14 cellular contexts compared by ENCODE assay signal in genomic region chr1:193709607-193710006, GRCh38.
"Had no signal": no experiment of that assay in that cellular context is flagged by ENCODE, and none has a peak within 500 bp of the region (broad histone marks: within the 10 kb centered on the region; RNA-seq: fewer than 3 reads in every experiment).

No MANE protein-coding gene starts in this region.

- H2AFZ ChIP-seq: hepatocyte had no signal

- H3K4me1 ChIP-seq: pancreas had no signal

- FAIRE-seq: pancreas had no signal

- H3K79me2 ChIP-seq: hepatocyte had no signal

- H3K4me3 ChIP-seq: hepatocyte, pancreas, thoracic aorta had no signal

- H3K27ac ChIP-seq: hepatocyte, pancreas, thoracic aorta had no signal

- H3K9me3 ChIP-seq: pancreas, thoracic aorta had no signal

- H3K27me3 ChIP-seq: hepatocyte, pancreas had no signal

- DNase-seq: activated CD4-positive, alpha-beta T cell treated with anti-CD3 and anti-CD28 coated beads, Interleukin-2, amount 50 U/mL, for 4 hours; activated CD4-positive, CD25-positive, alpha-beta regulatory T cell treated with anti-CD3 and anti-CD28 coated beads, Interleukin-2, amount 50 U/mL, for 72 hours; activated naive CD4-positive, alpha-beta T cell treated with anti-CD3 and anti-CD28 coated beads for 36 hours; activated naive CD8-positive, alpha-beta T cell treated with anti-CD3 and anti-CD28 coated beads, Interleukin-2, amount 50 U/mL, for 24 hours; aorta; dermis blood vessel endothelial cell; left cardiac atrium; mammary epithelial cell; naive thymus-derived CD4-positive, alpha-beta T cell; pancreas; T-helper 9 cell had no signal

- H3K36me3 ChIP-seq: pancreas, thoracic aorta had no signal

- ATAC-seq: activated naive CD8-positive, alpha-beta T cell treated with anti-CD3 and anti-CD28 coated beads, Interleukin-2, amount 50 U/mL, for 24 hours; left cardiac atrium; naive thymus-derived CD4-positive, alpha-beta T cell; pancreas; stimulated activated effector memory CD8-positive, alpha-beta T cell treated with anti-CD3 and anti-CD28 coated beads, Interleukin-12 subunit alpha, Interleukin-12 subunit beta, amount 100 ng/mL, for 72 hours had no signal

- H3K4me2 ChIP-seq: hepatocyte had no signal
